Comparison of ENCODE assay signal across 15 cellular contexts in the genomic region with DNA sequence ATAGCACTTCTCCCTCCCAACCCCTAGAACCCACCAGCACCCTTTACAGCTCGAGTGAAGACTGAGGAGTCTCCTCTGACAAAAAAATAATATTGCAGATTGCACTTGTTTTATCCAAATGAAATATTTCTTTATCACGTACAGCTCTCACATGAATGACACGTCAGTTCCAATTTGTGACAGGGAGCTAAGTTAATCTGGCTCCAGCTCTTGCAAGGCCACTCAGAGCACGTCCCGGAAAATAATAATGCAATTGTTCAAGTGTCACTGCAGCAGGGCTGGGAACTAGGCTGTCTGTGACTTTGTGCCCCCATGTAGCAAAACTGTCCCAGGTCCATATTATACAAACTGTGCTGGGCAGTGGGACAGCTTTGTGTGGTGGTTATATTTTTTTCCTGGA.
DNase-seq lines count a peak whose midpoint lies in the region; TF ChIP-seq lines count a peak whose summit lies in the region.
"Had no signal": no experiment of that assay in that cellular context is flagged by ENCODE, and none has a peak within 500 bp of the region (broad histone marks: within the 10 kb centered on the region; RNA-seq: fewer than 3 reads in every experiment).

No MANE protein-coding gene starts in this region.

- no peak for TF ChIP-seq CTCF in dorsolateral prefrontal cortex (IDR thresholded peaks at IDR 0.05 in 54 of 56, conservative IDR thresholded peaks at IDR 0.05 in 2 of 56; ENCODE audit: low read depth in 1 of 56, partially characterized antibody in 56 of 56)

- H3K27ac ChIP-seq in dorsolateral prefrontal cortex: peak overlapping the region in 41 of 59 donors; percentile 5 to 83 (median 54)
- H3K27ac ChIP-seq: A549, BLaER1 had no signal

- intact Hi-C loops in dorsolateral prefrontal cortex (cut with DNase I): loop anchor here in 1 of 2 donors (5.0 kb wide), 1 partner anchor 70 kb away; no protein-coding TSS in a partner anchor

- DNase-seq in dorsolateral prefrontal cortex: peak in 1 of 10 donors; percentile 43
- DNase-seq in medulla oblongata (ENCODE audit: extremely low spot score): peak; percentile 48
- DNase-seq in retina: peak; percentile 35
- DNase-seq in mucosa of gallbladder (ENCODE audit: low spot score): no peak
- DNase-seq in NCI-H1417 (lab: John Stamatoyannopoulos, UW): no peak
- DNase-seq in HEK293T (ENCODE audit: extremely low spot score): no peak
- no peak for DNase-seq in OCI-M2 (lab: John Stamatoyannopoulos, UW; ENCODE audit: unreplicated experiment)
- DNase-seq: Caco-2; CD8-positive, alpha-beta memory T cell; GF-D8; H7; IMR-90 had no signal

- CTCF ChIA-PET in HEK293T (lab: Yijun Ruan, JAX): no interaction called here

- peaks cover 0 to 9% (median 0%) of the 10 kb centered on the region in 45 donors for H3K27me3 ChIP-seq in dorsolateral prefrontal cortex
- H3K27me3 ChIP-seq: BLaER1 had no signal

- POLR2A ChIA-PET in HEK293T (lab: Yijun Ruan, JAX): no interaction called here

- peak overlapping the region in 1 of 59 donors; percentile 14 for H3K4me3 ChIP-seq in dorsolateral prefrontal cortex
- H3K4me3 ChIP-seq: A549, BLaER1, GM23338 had no signal

TF ChIP-seq in HEK293T, 16 proteins besides CTCF, POLR2A, EP300 and RAD21:
- TF ChIP-seq LEF1 (IDR thresholded peaks at IDR 0.05; ENCODE audit: borderline replicate concordance) (no peak), SUZ12 (IDR thresholded peaks at IDR 0.05) (no peak), HDGF (IDR thresholded peaks at IDR 0.05; ENCODE audit: borderline replicate concordance) (no peak), NFRKB (IDR thresholded peaks at IDR 0.05) (no peak), L3MBTL2 (conservative IDR thresholded peaks at IDR 0.05) (no peak), CTBP1 (IDR thresholded peaks at IDR 0.05; ENCODE audit: borderline replicate concordance) (no peak), BHLHE40 (IDR thresholded peaks at IDR 0.05; ENCODE audit: borderline replicate concordance) (no peak), FOXA1 (IDR thresholded peaks at IDR 0.05) (no peak), TARDBP (IDR thresholded peaks at IDR 0.05) (no peak), ELF4 (IDR thresholded peaks at IDR 0.05) (no peak), FOXM1 (IDR thresholded peaks at IDR 0.05; ENCODE audit: borderline replicate concordance) (no peak), FOXK2 (IDR thresholded peaks at IDR 0.05) (no peak), ZNF384 (IDR thresholded peaks at IDR 0.05) (no peak), ARNT (IDR thresholded peaks at IDR 0.05) (no peak), SP1 (IDR thresholded peaks at IDR 0.05) (no peak)
- TF ChIP-seq, protein P1, sequence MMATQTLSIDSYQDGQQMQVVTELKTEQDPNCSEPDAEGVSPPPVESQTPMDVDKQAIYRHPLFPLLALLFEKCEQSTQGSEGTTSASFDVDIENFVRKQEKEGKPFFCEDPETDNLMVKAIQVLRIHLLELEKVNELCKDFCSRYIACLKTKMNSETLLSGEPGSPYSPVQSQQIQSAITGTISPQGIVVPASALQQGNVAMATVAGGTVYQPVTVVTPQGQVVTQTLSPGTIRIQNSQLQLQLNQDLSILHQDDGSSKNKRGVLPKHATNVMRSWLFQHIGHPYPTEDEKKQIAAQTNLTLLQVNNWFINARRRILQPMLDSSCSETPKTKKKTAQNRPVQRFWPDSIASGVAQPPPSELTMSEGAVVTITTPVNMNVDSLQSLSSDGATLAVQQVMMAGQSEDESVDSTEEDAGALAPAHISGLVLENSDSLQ (IDR thresholded peaks at IDR 0.05): no peak

Comparison
In these comparisons a context has a peak if more than half of its experiments do, and no peak if none do; other contexts are left out.
1. DNase-seq: peak in medulla oblongata (single experiment) and retina (single experiment); none in mucosa of gallbladder (single experiment), NCI-H1417 (0 of 3), HEK293T (single experiment) and OCI-M2 (single experiment).